Comparison of ENCODE assay signal across 18 cellular contexts in the genomic region with DNA sequence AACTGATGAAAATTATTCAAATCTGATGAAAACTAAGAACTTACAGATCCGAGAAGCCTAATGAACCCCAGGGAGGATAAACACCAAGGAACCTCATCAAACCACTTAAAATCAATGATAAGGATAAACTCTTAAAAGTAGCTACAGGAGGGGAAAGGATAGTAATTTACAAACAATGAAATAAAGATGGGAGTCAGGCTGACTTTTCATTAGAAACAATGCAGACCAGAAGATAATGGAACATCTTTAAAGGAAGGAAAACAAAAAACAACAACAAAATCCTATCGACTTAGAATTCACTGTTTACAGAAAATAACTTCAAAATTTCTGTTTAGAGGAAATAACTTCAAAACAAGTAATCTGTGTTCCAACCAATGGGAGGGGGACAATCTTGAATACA.
DNase-seq lines count a peak whose midpoint lies in the region; ATAC-seq, FAIRE-seq and TF ChIP-seq lines count a peak whose summit lies in the region.
"Had no signal": no experiment of that assay in that cellular context is flagged by ENCODE, and none has a peak within 500 bp of the region (broad histone marks: within the 10 kb centered on the region; RNA-seq: fewer than 3 reads in every experiment).

No MANE protein-coding gene starts in this region.

- no peak overlapping the region for H3K4me3 ChIP-seq in HepG2 (replicated peaks in 1 of 3; ENCODE audit: insufficient read depth in 1 of 3, low read depth in 2 of 3, low read length in 3 of 3)
- H3K4me3 ChIP-seq in right lobe of liver = no peak overlapping the region
- no peak overlapping the region for H3K4me3 ChIP-seq in Karpas-422 (ENCODE audit: low read length)
- H3K4me3 ChIP-seq: BLaER1, GM12878 had no signal

- no peak overlapping the region for H3K4me2 ChIP-seq in HepG2 (ENCODE audit: low read depth, low read length)
- H3K4me2 ChIP-seq in Karpas-422 (ENCODE audit: low read depth, low read length, poor library complexity, severe bottlenecking) = no peak overlapping the region
- H3K4me2 ChIP-seq: BLaER1 had no signal

- H3K9me3 Mint-ChIP-seq in central memory CD8-positive, alpha-beta T cell = no peaks in the 10 kb centered on the region

- FAIRE-seq in HepG2 (lab: Jason Lieb, UNC) = no peak
- FAIRE-seq: GM12878, H1 had no signal

- H3K9me2 ChIP-seq in Karpas-422 (replicated peaks; ENCODE audit: insufficient read depth, low read length) = no peaks in the 10 kb centered on the region

- ATAC-seq in HepG2 (no peak), right lobe of liver (no peak), GM21526 (IDR thresholded peaks at IDR 0.05; ENCODE audit: low FRiP score, unreplicated experiment) (no peak)
- no peak for ATAC-seq in central memory CD8-positive, alpha-beta T cell (replicated peaks; ENCODE audit: extremely low read depth, poor library complexity, severe bottlenecking)
- ATAC-seq: CD8-positive, alpha-beta T cell; GM12878 had no signal

- H3K9me3 ChIP-seq in HepG2 (ENCODE audit: low read length) = no peaks in the 10 kb centered on the region
- H3K9me3 ChIP-seq in right lobe of liver = no peaks in the 10 kb centered on the region
- no peaks in the 10 kb centered on the region for H3K9me3 ChIP-seq in Karpas-422 (ENCODE audit: low read length)

- in situ Hi-C loops in HepG2 (cut with HindIII; ENCODE audit: extremely low pct_ligation_motif_present, low pct_unique_long_range_greater_than_20kb) = no loop called here

- no peak for TF ChIP-seq RAD21 in HepG2 (CRISPR knock-in tag; IDR thresholded peaks at IDR 0.05)

- peaks cover 49% of the 10 kb centered on the region for H3K36me3 Mint-ChIP-seq in central memory CD8-positive, alpha-beta T cell (ENCODE audit: insufficient read depth)

- BruUV-seq in HepG2 (replicated peaks; lab: Mats Ljungman, UMichigan) = no TSS peak

- DNase-seq in HepG2 (ENCODE audit: low spot score) = no peak
- no peak for DNase-seq in right lobe of liver
- peak; percentile 1 for DNase-seq in Karpas-422
- no peak for DNase-seq in central memory CD8-positive, alpha-beta T cell (ENCODE audit: low spot score in 2 of 2)
- no peak for DNase-seq in NCI-H1092 (lab: John Stamatoyannopoulos, UW)
- no peak for DNase-seq in activated T-cell treated with anti-CD3 and anti-CD28 coated beads, Interleukin-2, amount 50 U/mL, for 1 hour
- DNase-seq: 8988T; Calu3; CD8-positive, alpha-beta T cell; DMS79 treated with DMSO at 0.1 percent for 48 hours; H9; IMR-90 had no signal

- CTCF ChIA-PET in HepG2 (lab: Yijun Ruan, JAX; ENCODE audit: low intra/inter-chr PET ratio, low total read pairs) = no interaction called here

- peaks cover 20% of the 10 kb centered on the region for H3K4me1 Mint-ChIP-seq in central memory CD8-positive, alpha-beta T cell
- H3K4me1 Mint-ChIP-seq: CD14-positive monocyte had no signal

- no peak overlapping the region for H3K27ac ChIP-seq in HepG2 (ENCODE audit: extremely low read length, insufficient read depth, low read length)
- no peak overlapping the region for H3K27ac ChIP-seq in right lobe of liver
- H3K27ac ChIP-seq in Karpas-422 (ENCODE audit: low read length) = no peak overlapping the region
- H3K27ac ChIP-seq: BLaER1, HL-60 had no signal

- H4K20me1 ChIP-seq in HepG2 (ENCODE audit: insufficient read depth, low read length) (no peaks in the 10 kb centered on the region), Karpas-422 (ENCODE audit: insufficient read depth, low read depth, low read length) (no peaks in the 10 kb centered on the region)
- H4K20me1 ChIP-seq: BLaER1 had no signal

- 98% methylated on average over 2 of the region's 2 CpGs for WGBS in HepG2 (ENCODE audit: low lambda C conversion rate)
- 100% methylated on average over 2 of the region's 2 CpGs for WGBS in right lobe of liver (ENCODE audit: insufficient coverage, low coverage, low lambda C conversion rate, missing lambda C conversion rate)

- intact Hi-C loops in HepG2 (cut with micrococcal nuclease; ENCODE audit: unreplicated experiment) = no loop called here
- intact Hi-C loops in right lobe of liver (cut with DNase I) = no loop called here

- peak overlapping the region; percentile 20 for H3K27ac Mint-ChIP-seq in central memory CD8-positive, alpha-beta T cell (ENCODE audit: low read depth)
- H3K27ac Mint-ChIP-seq: CD14-positive monocyte; CD8-positive, alpha-beta T cell; H9 had no signal

- TF ChIP-seq POLR2A in HepG2 (IDR thresholded peaks at IDR 0.05; ENCODE audit: insufficient read depth in 1 of 2, low read depth in 2 of 2, low read length in 2 of 2) = no peak
- TF ChIP-seq POLR2A in right lobe of liver (IDR thresholded peaks at IDR 0.05) = no peak

- H3K36me3 ChIP-seq in HepG2 (replicated peaks in 1 of 2; ENCODE audit: control insufficient read depth in 1 of 2, insufficient read depth in 2 of 2, low read length in 2 of 2) (peaks cover 3 to 43% of the 10 kb centered on the region in 2 experiments; a peak in 4 of 5 replicates), right lobe of liver (peaks cover 0 to 33% (median 5%) of the 10 kb centered on the region in 4 donors), Karpas-422 (ENCODE audit: insufficient read depth, low read length) (peaks cover 63% of the 10 kb centered on the region)

- H3K27me3 ChIP-seq in HepG2 (ENCODE audit: control insufficient read depth in 1 of 2, insufficient read depth in 2 of 2, low read length in 2 of 2) (no peaks in the 10 kb centered on the region), right lobe of liver (no peaks in the 10 kb centered on the region), Karpas-422 (ENCODE audit: low read length) (no peaks in the 10 kb centered on the region)
- H3K27me3 ChIP-seq: BLaER1 had no signal

- H3K9ac ChIP-seq in HepG2 (ENCODE audit: insufficient read depth, low read depth, low read length) = no peak overlapping the region
- no peak overlapping the region for H3K9ac ChIP-seq in Karpas-422 (ENCODE audit: low read length)
- H3K9ac ChIP-seq: BLaER1 had no signal

- POLR2A ChIA-PET in HepG2 (lab: Yijun Ruan, JAX) = no interaction called here

- TF ChIP-seq EP300 in HepG2 (IDR thresholded peaks at IDR 0.05; ENCODE audit: low read depth in 2 of 2, low read length in 2 of 2) (no peak), HepG2 (CRISPR knock-in tag; IDR thresholded peaks at IDR 0.05; ENCODE audit: borderline replicate concordance) (no peak)

- H3K4me3 Mint-ChIP-seq in central memory CD8-positive, alpha-beta T cell = no peak overlapping the region
- H3K4me3 Mint-ChIP-seq: CD14-positive monocyte; CD8-positive, alpha-beta T cell; H9 had no signal

- H3K79me2 ChIP-seq in HepG2 (ENCODE audit: insufficient read depth, low read length) = no peaks in the 10 kb centered on the region
- H3K79me2 ChIP-seq in Karpas-422 (ENCODE audit: low read length) = peaks cover 21% of the 10 kb centered on the region

- no peak overlapping the region for H2AFZ ChIP-seq in HepG2 (ENCODE audit: low read length)
- H2AFZ ChIP-seq in Karpas-422 (ENCODE audit: low read length) = no peak overlapping the region

- no peaks in the 10 kb centered on the region for H3K27me3 Mint-ChIP-seq in central memory CD8-positive, alpha-beta T cell

- TF ChIP-seq CTCF in HepG2 (CRISPR knock-in tag; IDR thresholded peaks at IDR 0.05) (no peak), right lobe of liver (IDR thresholded peaks at IDR 0.05) (no peak)

- H3K4me1 ChIP-seq in HepG2 (ENCODE audit: insufficient read depth, low read length) (no peaks in the 10 kb centered on the region), right lobe of liver (no peaks in the 10 kb centered on the region), Karpas-422 (ENCODE audit: low read length) (no peaks in the 10 kb centered on the region)
- H3K4me1 ChIP-seq: BLaER1 had no signal

TF ChIP-seq in HepG2, 621 proteins besides CTCF, POLR2A, EP300 and RAD21:
- TF ChIP-seq EED (CRISPR knock-in tag; IDR thresholded peaks at IDR 0.05) (no peak), ZNF317 (CRISPR knock-in tag; IDR thresholded peaks at IDR 0.05) (peak; percentile 85)
